9 cellular contexts compared by ENCODE assay signal in genomic region chr3:66572938-66573710, GRCh38.
DNase-seq lines count a peak whose midpoint lies in the region; ATAC-seq and TF ChIP-seq lines count a peak whose summit lies in the region.
"Had no signal": no experiment of that assay in that cellular context is flagged by ENCODE, and none has a peak within 500 bp of the region (broad histone marks: within the 10 kb centered on the region; RNA-seq: fewer than 3 reads in every experiment).

No MANE protein-coding gene starts in this region.

- TF ChIP-seq CTCF in cardiac muscle cell (IDR thresholded peaks at IDR 0.05; ENCODE audit: low read depth, low read length), result peak; percentile 32
- peak in 1 of 3 experiments; percentile 29 for TF ChIP-seq CTCF in testis (IDR thresholded peaks at IDR 0.05)

- H3K9me3 ChIP-seq in cardiac muscle cell (ENCODE audit: low read depth) (no peaks in the 10 kb centered on the region), HUES48 (ENCODE audit: control insufficient read depth, insufficient read depth, low read length) (no peaks in the 10 kb centered on the region), testis (no peaks in the 10 kb centered on the region)
- H3K9me3 ChIP-seq: SJCRH30 had no signal

- TF ChIP-seq POLR2A in testis (IDR thresholded peaks at IDR 0.05), result no peak

- H3K4me3 ChIP-seq in cardiac muscle cell (no peak overlapping the region), HUES48 (ENCODE audit: low read depth, low read length) (peak overlapping the region; percentile 56), testis (peak overlapping the region in 1 of 2 donors; percentile 7)
- H3K4me3 ChIP-seq: SJCRH30 had no signal

- H3K36me3 ChIP-seq in cardiac muscle cell (no peaks in the 10 kb centered on the region), HUES48 (ENCODE audit: control insufficient read depth, insufficient read depth, low read length) (no peaks in the 10 kb centered on the region), testis (ENCODE audit: low read depth, missing control alignments) (no peaks in the 10 kb centered on the region)
- H3K36me3 ChIP-seq: SJCRH30 had no signal

- H3K4me1 ChIP-seq in cardiac muscle cell (ENCODE audit: low read depth), result no peaks in the 10 kb centered on the region
- peaks cover 31% of the 10 kb centered on the region for H3K4me1 ChIP-seq in HUES48 (ENCODE audit: control insufficient read depth, insufficient read depth, low read length)
- no peaks in the 10 kb centered on the region for H3K4me1 ChIP-seq in testis
- H3K4me1 ChIP-seq: SJCRH30 had no signal

- peak in 1 of 2 donors; percentile 57 for DNase-seq in cardiac muscle cell (ENCODE audit: low read depth in 1 of 2, low spot score in 1 of 2)
- DNase-seq in left cardiac atrium, result no peak
- DNase-seq in dermis blood vessel endothelial cell, result peak; percentile 1
- peak; percentile 72 for DNase-seq in testis
- no peak for DNase-seq in GM19240 (ENCODE audit: insufficient read length, low spot score)
- DNase-seq in dedifferentiated amniotic fluid mesenchymal stem cell (ENCODE audit: extremely low spot score), result no peak

- intact Hi-C loops in left cardiac atrium (cut with DNase I), result no loop called here
- intact Hi-C loops in testis (cut with DNase I; ENCODE audit: low total_unique reads), result no loop called here

- H3K27ac ChIP-seq in cardiac muscle cell, result no peak overlapping the region
- H3K27ac ChIP-seq in HUES48 (ENCODE audit: low read depth, low read length), result peak overlapping the region; percentile 93
- no peak overlapping the region for H3K27ac ChIP-seq in testis
- H3K27ac ChIP-seq: SJCRH30 had no signal

- peak overlapping the region; percentile 7; the same call in 1 of the 2 replicates for H3K9ac ChIP-seq in HUES48 (ENCODE audit: low read depth, low read length)

- ATAC-seq in left cardiac atrium, result no peak
- ATAC-seq in GM21786 (IDR thresholded peaks at IDR 0.05; ENCODE audit: unreplicated experiment), result no peak

- WGBS in testis, 2 donors, result 42 to 57% methylated on average over 14 of the region's 14 CpGs

- H3K27me3 ChIP-seq in cardiac muscle cell, result no peaks in the 10 kb centered on the region
- peaks cover 4% of the 10 kb centered on the region; the same call in 1 of the 2 replicates for H3K27me3 ChIP-seq in HUES48 (ENCODE audit: control insufficient read depth, insufficient read depth, low read length)
- H3K27me3 ChIP-seq in testis, result no peaks in the 10 kb centered on the region
- H3K27me3 ChIP-seq: SJCRH30 had no signal

Comparison
In these comparisons a context has a peak if more than half of its experiments do, and no peak if none do; other contexts are left out.
1. DNase-seq: peak in dermis blood vessel endothelial cell (single experiment) and testis (single experiment); none in left cardiac atrium (single experiment), GM19240 (single experiment) and dedifferentiated amniotic fluid mesenchymal stem cell (single experiment).